In genomic region chr5:171386006-171386671, GRCh38 we compare ENCODE assay signal across 13 cellular contexts. TPM values are rescaled to one million over a fixed set of nuclear protein-coding genes. Genes with fewer than 3 reads are reported as not detected.
DNase-seq lines count a peak whose midpoint lies in the region; ATAC-seq and TF ChIP-seq lines count a peak whose summit lies in the region.
"Had no signal": no experiment of that assay in that cellular context is flagged by ENCODE, and none has a peak within 500 bp of the region (broad histone marks: within the 10 kb centered on the region; RNA-seq: fewer than 3 reads in every experiment).

No MANE protein-coding gene starts in this region.

- no peaks in the 10 kb centered on the region for H3K9me2 ChIP-seq in Loucy (replicated peaks; ENCODE audit: low read depth, low read length)

- peaks cover 34% of the 10 kb centered on the region for H4K20me1 ChIP-seq in Loucy (ENCODE audit: insufficient read depth, low read length, poor library complexity, severe bottlenecking)
- peaks cover 33% of the 10 kb centered on the region for H4K20me1 ChIP-seq in neural progenitor cell (ENCODE audit: low read depth)

- H3K27ac Mint-ChIP-seq in T-helper 1 cell treated with Interleukin-12 subunit alpha and Interleukin-12 subunit beta and Interleukin-4 antibody, amounts not matched to agents 30 μg/mL and 1 μg/mL, for 36 hours = no peak overlapping the region
- H3K27ac Mint-ChIP-seq in chondrocyte (ENCODE audit: unreplicated experiment) = no peak overlapping the region
- no peak overlapping the region for H3K27ac Mint-ChIP-seq in neural progenitor cell

- peaks cover 31% of the 10 kb centered on the region for H3K4me1 Mint-ChIP-seq in T-helper 1 cell treated with Interleukin-12 subunit alpha and Interleukin-12 subunit beta and Interleukin-4 antibody, amounts not matched to agents 30 μg/mL and 1 μg/mL, for 36 hours (ENCODE audit: low read depth)
- peaks cover 27% of the 10 kb centered on the region for H3K4me1 Mint-ChIP-seq in chondrocyte (ENCODE audit: low read depth)
- peaks cover 27% of the 10 kb centered on the region for H3K4me1 Mint-ChIP-seq in neural progenitor cell

- TF ChIP-seq CTCF in Loucy (conservative IDR thresholded peaks at IDR 0.05; ENCODE audit: low read length) (no peak), chondrocyte (IDR thresholded peaks at IDR 0.05) (no peak), neural progenitor cell (IDR thresholded peaks at IDR 0.05) (no peak)

- peak overlapping the region; percentile 48 for H3K4me3 Mint-ChIP-seq in T-helper 1 cell treated with Interleukin-12 subunit alpha and Interleukin-12 subunit beta and Interleukin-4 antibody, amounts not matched to agents 30 μg/mL and 1 μg/mL, for 36 hours
- peak overlapping the region; percentile 42 for H3K4me3 Mint-ChIP-seq in chondrocyte (ENCODE audit: unreplicated experiment)
- H3K4me3 Mint-ChIP-seq in neural progenitor cell = peak overlapping the region; percentile 75

- in situ Hi-C loops in G401 (cut with HindIII; ENCODE audit: low sequenced_read_pairs) = no loop called here

- H3F3A ChIP-seq in Loucy (ENCODE audit: low read depth) (no peaks in the 10 kb centered on the region), neural progenitor cell (ENCODE audit: low read depth) (no peaks in the 10 kb centered on the region)

- peak overlapping the region; percentile 90 for H3K4me2 ChIP-seq in Loucy (ENCODE audit: low read depth, low read length, poor library complexity, severe bottlenecking)
- H3K4me2 ChIP-seq in neural progenitor cell = peak overlapping the region; percentile 77

- H3K27me3 Mint-ChIP-seq in T-helper 1 cell treated with Interleukin-12 subunit alpha and Interleukin-12 subunit beta and Interleukin-4 antibody, amounts not matched to agents 30 μg/mL and 1 μg/mL, for 36 hours (ENCODE audit: low read depth) = peaks cover 7% of the 10 kb centered on the region
- H3K27me3 Mint-ChIP-seq in chondrocyte (ENCODE audit: low read depth) (no peaks in the 10 kb centered on the region), neural progenitor cell (ENCODE audit: insufficient read depth, low read depth) (peaks cover 6% of the 10 kb centered on the region)

- H3K36me3 ChIP-seq in Loucy (ENCODE audit: insufficient read depth, low read length) (peaks cover 9% of the 10 kb centered on the region; the same call in 1 of the 2 replicates), neural progenitor cell (no peaks in the 10 kb centered on the region), SJCRH30 (peaks cover 27% of the 10 kb centered on the region)

- H3K27me3 ChIP-seq in Loucy (ENCODE audit: insufficient read depth, low read length, poor library complexity, severe bottlenecking) = no peaks in the 10 kb centered on the region
- H3K27me3 ChIP-seq in neural progenitor cell = no peaks in the 10 kb centered on the region
- H3K27me3 ChIP-seq in SJCRH30 = no peaks in the 10 kb centered on the region
- H3K27me3 ChIP-seq: body of pancreas had no signal

- H3K79me2 ChIP-seq in Loucy (ENCODE audit: insufficient read depth, low read length) = peaks cover 35% of the 10 kb centered on the region
- peaks cover 45% of the 10 kb centered on the region for H3K79me2 ChIP-seq in neural progenitor cell (ENCODE audit: low read depth)

- no peak overlapping the region for H2AFZ ChIP-seq in Loucy (ENCODE audit: low read length)
- no peak overlapping the region for H2AFZ ChIP-seq in neural progenitor cell (replicated peaks)

- H3K9ac ChIP-seq in Loucy (ENCODE audit: low read depth, low read length, poor library complexity, severe bottlenecking) (no peak overlapping the region), neural progenitor cell (no peak overlapping the region)

- no peak overlapping the region for H3K27ac ChIP-seq in neural progenitor cell
- no peak overlapping the region for H3K27ac ChIP-seq in SJCRH30

- DNase-seq in T-helper 1 cell (no peak), chondrocyte (ENCODE audit: low spot score) (no peak), neural progenitor cell (ENCODE audit: low spot score) (no peak), SJCRH30 (no peak), G401 (ENCODE audit: low spot score) (no peak)
- DNase-seq: 8988T, NCI-H2029 treated with DMSO at 0.1 percent for 48 hours had no signal

- no peaks in the 10 kb centered on the region for H3K9me3 Mint-ChIP-seq in T-helper 1 cell treated with Interleukin-12 subunit alpha and Interleukin-12 subunit beta and Interleukin-4 antibody, amounts not matched to agents 30 μg/mL and 1 μg/mL, for 36 hours
- H3K9me3 Mint-ChIP-seq in chondrocyte (ENCODE audit: low read depth) (no peaks in the 10 kb centered on the region), neural progenitor cell (no peaks in the 10 kb centered on the region)

- H3K4me3 ChIP-seq in Loucy (ENCODE audit: low read length, poor library complexity, severe bottlenecking) = no peak overlapping the region
- peak overlapping the region; percentile 77 for H3K4me3 ChIP-seq in neural progenitor cell
- no peak overlapping the region for H3K4me3 ChIP-seq in SJCRH30

- H3K9me3 ChIP-seq in Loucy (ENCODE audit: insufficient read depth, low read depth, low read length) (no peaks in the 10 kb centered on the region), neural progenitor cell (ENCODE audit: low read depth) (no peaks in the 10 kb centered on the region), SJCRH30 (replicated peaks) (no peaks in the 10 kb centered on the region)
- H3K9me3 ChIP-seq: body of pancreas had no signal

- peaks cover 13% of the 10 kb centered on the region for H3K4me1 ChIP-seq in Loucy (ENCODE audit: insufficient read depth, low read length, poor library complexity, severe bottlenecking)
- peaks cover 17% of the 10 kb centered on the region for H3K4me1 ChIP-seq in neural progenitor cell
- H3K4me1 ChIP-seq in SJCRH30 = peaks cover 4% of the 10 kb centered on the region; the same call in 1 of the 2 replicates

- no peak for ATAC-seq in HG02970 (IDR thresholded peaks at IDR 0.05; ENCODE audit: low FRiP score, unreplicated experiment)
- ATAC-seq: body of pancreas, right cardiac atrium had no signal

- H3K36me3 Mint-ChIP-seq in T-helper 1 cell treated with Interleukin-12 subunit alpha and Interleukin-12 subunit beta and Interleukin-4 antibody, amounts not matched to agents 30 μg/mL and 1 μg/mL, for 36 hours (ENCODE audit: low read depth) = peaks cover 31% of the 10 kb centered on the region
- H3K36me3 Mint-ChIP-seq in chondrocyte (ENCODE audit: low read depth) (peaks cover 8% of the 10 kb centered on the region), neural progenitor cell (peaks cover 14% of the 10 kb centered on the region)

RNA-seq across cellular contexts. Expression of gene NPM1, which starts 1.5 kb away (rescaled TPM):
- total RNA-seq in chondrocyte (774 to 814 TPM (median 795 TPM) in 3 replicates), neural progenitor cell (ENCODE audit: low replicate concordance) (2,155 and 3,685 TPM in 2 replicates)
- 3,269 and 3,693 TPM in 2 replicates for total RNA-seq in SJCRH30 (2014; rRNA removed; shearing (Covaris generic))
- total RNA-seq in G401 (2014; rRNA removed; shearing (Covaris generic)) = 2,570 and 3,194 TPM in 2 replicates

RNA-seq across cellular contexts. Expression of gene FGF18, which starts 33.3 kb away (rescaled TPM):
- 1.7 to 18.1 TPM (median 2.1 TPM) in 3 replicates for total RNA-seq in chondrocyte
- 0.06 and 0.22 TPM in 2 replicates for total RNA-seq in neural progenitor cell (ENCODE audit: low replicate concordance)
- 0.18 TPM in 1 of 2 replicates, not detected in the other for total RNA-seq in SJCRH30 (2014; rRNA removed; shearing (Covaris generic))
- 1.5 and 2.4 TPM in 2 replicates for total RNA-seq in G401 (2014; rRNA removed; shearing (Covaris generic))
- total RNA-seq: body of pancreas, RPMI7951 had no signal
